ENCODE assay signal across 8 cellular contexts in genomic region chr17:80414803-80415625, GRCh38. TPM values are rescaled to one million over a fixed set of nuclear protein-coding genes. Genes with fewer than 3 reads are reported as not detected.
DNase-seq lines count a peak whose midpoint lies in the region; ATAC-seq and TF ChIP-seq lines count a peak whose summit lies in the region.

ENDOV (plus strand) TSS chr17:80415167; CDS start chr17:80415195, 28 bp downstream.

- POLR2A ChIA-PET in naive thymus-derived CD4-positive, alpha-beta T cell (lab: Charles Lee), result interaction anchor here (0.6 to 1.4 kb wide), 2 partner anchors 571 to 590 kb away, joined by 3 read pairs; no protein-coding TSS in a partner anchor

- no peaks in the 10 kb centered on the region for H3K9me3 ChIP-seq in RWPE2 (ENCODE audit: severe bottlenecking)
- H3K9me3 ChIP-seq in naive thymus-derived CD4-positive, alpha-beta T cell (ENCODE audit: control insufficient read depth in 2 of 3, low read length in 3 of 3), result no peaks in the 10 kb centered on the region

- H3K27me3 ChIP-seq in H7 (ENCODE audit: control insufficient read depth, insufficient read depth, low read length) (peaks cover 16% of the 10 kb centered on the region), RWPE2 (ENCODE audit: insufficient read depth, poor library complexity, severe bottlenecking) (no peaks in the 10 kb centered on the region)
- peaks cover 0 to 4% of the 10 kb centered on the region in 2 donors for H3K27me3 ChIP-seq in naive thymus-derived CD4-positive, alpha-beta T cell (ENCODE audit: control insufficient read depth in 2 of 2, insufficient read depth in 2 of 2, low read length in 2 of 2)

- peak within 1 kb of the TSS; percentile 59 for H3K27ac ChIP-seq in RWPE2 (ENCODE audit: poor library complexity, severe bottlenecking)
- peak within 1 kb of the TSS; percentile 83 for H3K27ac ChIP-seq in naive thymus-derived CD4-positive, alpha-beta T cell (ENCODE audit: low read depth, low read length)

- H3K27me3 Mint-ChIP-seq in activated T-helper 17 cell treated with anti-CD3 and anti-CD28 coated beads, Interleukin-2, amount 50 U/mL, for 72 hours, result peaks cover 5% of the 10 kb centered on the region
- H3K27me3 Mint-ChIP-seq in naive thymus-derived CD4-positive, alpha-beta T cell, result peaks cover 5 to 32% (median 15%) of the 10 kb centered on the region in 5 donors

- DNase-seq in EH (ENCODE audit: low read depth), result peak; percentile 92
- peak; percentile 100 for DNase-seq in H7
- DNase-seq in M059J (ENCODE audit: low read depth), result peak; percentile 88
- peak; percentile 95 for DNase-seq in RWPE2 (ENCODE audit: low spot score)
- peak; percentile 88 for DNase-seq in fibroblast of mammary gland (ENCODE audit: low read depth)
- peak; percentile 87 to 97 (median 92) for DNase-seq in naive thymus-derived CD4-positive, alpha-beta T cell
- peak; percentile 81 to 94 for DNase-seq in stimulated activated effector memory CD8-positive, alpha-beta T cell treated with anti-CD3 and anti-CD28 coated beads, Interleukin-12 subunit alpha, Interleukin-12 subunit beta, amount 100 ng/mL, for 72 hours (ENCODE audit: low spot score in 2 of 2)

- H3K9me3 Mint-ChIP-seq in activated T-helper 17 cell treated with anti-CD3 and anti-CD28 coated beads, Interleukin-2, amount 50 U/mL, for 72 hours, result no peaks in the 10 kb centered on the region
- peaks cover 0 to 4% (median 0%) of the 10 kb centered on the region in 11 donors for H3K9me3 Mint-ChIP-seq in naive thymus-derived CD4-positive, alpha-beta T cell
- no peaks in the 10 kb centered on the region for H3K9me3 Mint-ChIP-seq in stimulated activated effector memory CD8-positive, alpha-beta T cell treated with anti-CD3 and anti-CD28 coated beads, Interleukin-12 subunit alpha, Interleukin-12 subunit beta, amount 100 ng/mL, for 72 hours

- peak within 1 kb of the TSS; percentile 81 for H3K4me3 Mint-ChIP-seq in activated T-helper 17 cell treated with anti-CD3 and anti-CD28 coated beads, Interleukin-2, amount 50 U/mL, for 72 hours
- peak within 1 kb of the TSS; percentile 78 to 92 (median 88) for H3K4me3 Mint-ChIP-seq in naive thymus-derived CD4-positive, alpha-beta T cell
- peak within 1 kb of the TSS; percentile 83 for H3K4me3 Mint-ChIP-seq in stimulated activated effector memory CD8-positive, alpha-beta T cell treated with anti-CD3 and anti-CD28 coated beads, Interleukin-12 subunit alpha, Interleukin-12 subunit beta, amount 100 ng/mL, for 72 hours

- H3K4me1 ChIP-seq in RWPE2 (ENCODE audit: insufficient read depth, poor library complexity, severe bottlenecking), result peaks cover 3% of the 10 kb centered on the region
- peaks cover 4 to 16% of the 10 kb centered on the region in 2 donors for H3K4me1 ChIP-seq in naive thymus-derived CD4-positive, alpha-beta T cell (ENCODE audit: control insufficient read depth in 2 of 2, insufficient read depth in 2 of 2, low read length in 2 of 2)

- peaks cover 17% of the 10 kb centered on the region for H3K4me1 Mint-ChIP-seq in activated T-helper 17 cell treated with anti-CD3 and anti-CD28 coated beads, Interleukin-2, amount 50 U/mL, for 72 hours
- H3K4me1 Mint-ChIP-seq in naive thymus-derived CD4-positive, alpha-beta T cell, result peaks cover 12 to 40% (median 32%) of the 10 kb centered on the region in 7 donors
- H3K4me1 Mint-ChIP-seq in stimulated activated effector memory CD8-positive, alpha-beta T cell treated with anti-CD3 and anti-CD28 coated beads, Interleukin-12 subunit alpha, Interleukin-12 subunit beta, amount 100 ng/mL, for 72 hours, result peaks cover 39% of the 10 kb centered on the region

- H3K36me3 ChIP-seq in H7 (replicated peaks; ENCODE audit: control insufficient read depth, insufficient read depth, low read length), result peaks cover 3% of the 10 kb centered on the region
- H3K36me3 ChIP-seq in RWPE2 (ENCODE audit: low read depth), result 0 out of 2 replicates have a peak, but pooled peaks cover 19% of the 10 kb centered on the region
- peaks cover 0 to 15% (median 0%) of the 10 kb centered on the region in 3 experiments for H3K36me3 ChIP-seq in naive thymus-derived CD4-positive, alpha-beta T cell (ENCODE audit: control insufficient read depth in 2 of 3, insufficient read depth in 3 of 3, low read length in 3 of 3)

- TF ChIP-seq CTCF in RWPE2 (IDR thresholded peaks at IDR 0.05; ENCODE audit: poor library complexity, severe bottlenecking) (no peak), fibroblast of mammary gland (conservative IDR thresholded peaks at IDR 0.05; ENCODE audit: control insufficient read depth, insufficient read depth, low read depth, low read length) (no peak)

- intact Hi-C loops in naive thymus-derived CD4-positive, alpha-beta T cell (cut with micrococcal nuclease), result loop anchor here (1.0 kb wide), 2 partner anchors 39 to 268 kb away; partner anchors contain the start of gene EIF4A3 (in 2 of the 2)

- peak; percentile 83 for ATAC-seq in RWPE2 (ENCODE audit: low read depth)
- peak; percentile 97 for ATAC-seq in activated T-helper 17 cell treated with anti-CD3 and anti-CD28 coated beads, Interleukin-2, amount 50 U/mL, for 72 hours (replicated peaks)
- ATAC-seq in naive thymus-derived CD4-positive, alpha-beta T cell, result peak; percentile 94
- peak; percentile 96 for ATAC-seq in stimulated activated effector memory CD8-positive, alpha-beta T cell treated with anti-CD3 and anti-CD28 coated beads, Interleukin-12 subunit alpha, Interleukin-12 subunit beta, amount 100 ng/mL, for 72 hours

- H3K4me3 ChIP-seq in H7 (ENCODE audit: insufficient read depth, low read depth, low read length) (peak within 1 kb of the TSS; percentile 90), RWPE2 (ENCODE audit: severe bottlenecking) (peak within 1 kb of the TSS; percentile 84), fibroblast of mammary gland (ENCODE audit: control insufficient read depth, low read depth, low read length) (peak within 1 kb of the TSS; percentile 96)
- peak within 1 kb of the TSS; percentile 74 for H3K4me3 ChIP-seq in naive thymus-derived CD4-positive, alpha-beta T cell (ENCODE audit: low read length)

- CTCF ChIA-PET in naive thymus-derived CD4-positive, alpha-beta T cell (lab: Charles Lee), result interaction anchor here (0.5 to 0.9 kb wide), 2 partner anchors 72 to 577 kb away, joined by 3 read pairs; partner anchors contain the start of gene CHMP6

- H3K36me3 Mint-ChIP-seq in activated T-helper 17 cell treated with anti-CD3 and anti-CD28 coated beads, Interleukin-2, amount 50 U/mL, for 72 hours (ENCODE audit: low read depth), result peaks cover 5% of the 10 kb centered on the region
- H3K36me3 Mint-ChIP-seq in naive thymus-derived CD4-positive, alpha-beta T cell, result peaks cover 0 to 10% (median 6%) of the 10 kb centered on the region in 5 donors
- H3K36me3 Mint-ChIP-seq in stimulated activated effector memory CD8-positive, alpha-beta T cell treated with anti-CD3 and anti-CD28 coated beads, Interleukin-12 subunit alpha, Interleukin-12 subunit beta, amount 100 ng/mL, for 72 hours, result peaks cover 26% of the 10 kb centered on the region

- H3K27ac Mint-ChIP-seq in activated T-helper 17 cell treated with anti-CD3 and anti-CD28 coated beads, Interleukin-2, amount 50 U/mL, for 72 hours, result peak within 1 kb of the TSS; percentile 47
- H3K27ac Mint-ChIP-seq in naive thymus-derived CD4-positive, alpha-beta T cell, result peak within 1 kb of the TSS; percentile 47 to 94 (median 77)
- H3K27ac Mint-ChIP-seq in stimulated activated effector memory CD8-positive, alpha-beta T cell treated with anti-CD3 and anti-CD28 coated beads, Interleukin-12 subunit alpha, Interleukin-12 subunit beta, amount 100 ng/mL, for 72 hours, result peak within 1 kb of the TSS; percentile 75

RNA-seq across cellular contexts. Expression of gene ENDOV, which starts in this region (rescaled TPM):
- total RNA-seq in H7 (2014; rRNA removed; shearing (Covaris generic)), result 17.1 and 26.0 TPM in 2 replicates
- 11.6 and 18.8 TPM in 2 replicates for total RNA-seq in M059J (2014; rRNA removed; shearing (Covaris generic))
- total RNA-seq in activated T-helper 17 cell treated with anti-CD3 and anti-CD28 coated beads, Interleukin-2, amount 50 U/mL, for 72 hours, result 10 to 100 TPM in 1 of 2 donors, 1 to 10 TPM in 1; 9.7 to 20.1 TPM
- total RNA-seq in naive thymus-derived CD4-positive, alpha-beta T cell, result 10 to 100 TPM; 20.3 to 26.5 (median 21.7) TPM
- polyA plus RNA-seq in naive thymus-derived CD4-positive, alpha-beta T cell, result 1 to 10 TPM; 7.5 to 8.7 TPM

Comparison
In these comparisons a context has a peak if more than half of its experiments do, and no peak if none do; other contexts are left out.
1. Peak in every context shown above with its lines: DNase-seq, ATAC-seq, H3K4me3 ChIP-seq and H3K27ac ChIP-seq.